ENCODE assay signal across 20 cellular contexts in genomic region chr15:70516408-70517193, GRCh38.
"Had no signal": no experiment of that assay in that cellular context is flagged by ENCODE, and none has a peak within 500 bp of the region (broad histone marks: within the 10 kb centered on the region; RNA-seq: fewer than 3 reads in every experiment).

No MANE protein-coding gene starts in this region.

- ATAC-seq: activated CD8-positive, alpha-beta T cell treated with anti-CD3 and anti-CD28 coated beads for 36 hours; activated naive CD8-positive, alpha-beta T cell treated with anti-CD3 and anti-CD28 coated beads, Interleukin-2, amount 50 U/mL, for 24 hours; activated T-helper 17 cell treated with anti-CD3 and anti-CD28 coated beads, Interleukin-2, amount 50 U/mL, for 72 hours; heart right ventricle; naive thymus-derived CD4-positive, alpha-beta T cell; psoas muscle; right cardiac atrium had no signal

- H3K27ac ChIP-seq: coronary artery, esophagus muscularis mucosa, heart right ventricle, psoas muscle, skin epidermis, transverse colon, vagina had no signal

- H3K4me3 ChIP-seq: coronary artery, esophagus muscularis mucosa, heart right ventricle, psoas muscle, skin epidermis, transverse colon, vagina had no signal

- DNase-seq: activated CD4-positive, alpha-beta T cell treated with anti-CD3 and anti-CD28 coated beads, Interleukin-2, amount 10 ng/mL, durations not matched to agents 24 days and 14 days; activated CD8-positive, alpha-beta T cell treated with anti-CD3 and anti-CD28 coated beads for 36 hours; activated naive CD4-positive, alpha-beta T cell treated with anti-CD3 and anti-CD28 coated beads for 36 hours; activated naive CD8-positive, alpha-beta T cell treated with anti-CD3 and anti-CD28 coated beads, Interleukin-2, amount 50 U/mL, for 24 hours; activated T-cell treated with anti-CD3 and anti-CD28 coated beads, Interleukin-2, amount 50 U/mL, for 1 hour; anterior cingulate cortex; heart right ventricle; immature natural killer cell; mesenchymal stem cell; naive thymus-derived CD4-positive, alpha-beta T cell; psoas muscle; right cardiac atrium; stimulated activated CD4-positive, alpha-beta T cell treated with anti-CD3 and anti-CD28 coated beads, Interleukin-15, amount 100 ng/mL, for 24 hours; stimulated activated CD4-positive, alpha-beta T cell treated with anti-CD3 and anti-CD28 coated beads, Interleukin-2, amount 100 ng/mL, for 48 hours; transverse colon had no signal

- H3K36me3 ChIP-seq: esophagus muscularis mucosa, heart right ventricle, transverse colon, vagina had no signal

- H3K4me1 ChIP-seq: esophagus muscularis mucosa, heart right ventricle, psoas muscle, transverse colon had no signal

- H3K27me3 ChIP-seq: transverse colon, vagina had no signal

- H3K9me3 ChIP-seq: psoas muscle, transverse colon, vagina had no signal
